15 cellular contexts compared by ENCODE assay signal in the genomic region with DNA sequence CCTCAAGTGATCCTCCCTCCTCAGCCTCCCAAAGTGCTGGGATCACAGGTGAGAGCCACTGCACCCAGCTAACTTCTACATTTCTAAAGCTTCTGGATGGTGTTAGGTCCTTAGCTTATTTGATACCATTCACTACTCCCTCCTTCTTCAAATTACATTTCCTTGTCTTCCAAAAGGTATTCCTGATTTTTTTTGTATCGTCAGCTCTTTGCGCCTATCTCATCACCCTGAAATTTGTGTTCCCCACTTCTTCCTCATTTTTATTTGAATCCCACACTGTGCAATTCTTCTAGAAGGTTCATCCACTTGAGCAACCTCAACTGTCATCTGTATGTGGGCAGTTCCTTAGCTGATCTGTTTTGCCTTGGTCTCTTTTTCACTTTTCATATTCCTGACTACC.
DNase-seq lines count a peak whose midpoint lies in the region; ATAC-seq and TF ChIP-seq lines count a peak whose summit lies in the region.
"Had no signal": no experiment of that assay in that cellular context is flagged by ENCODE, and none has a peak within 500 bp of the region (broad histone marks: within the 10 kb centered on the region; RNA-seq: fewer than 3 reads in every experiment).

No MANE protein-coding gene starts in this region.

- H3K27me3 Mint-ChIP-seq in activated naive CD8-positive, alpha-beta T cell treated with anti-CD3 and anti-CD28 coated beads, Interleukin-2, amount 10 ng/mL, durations not matched to agents 7 days and 5 days = no peaks in the 10 kb centered on the region
- no peaks in the 10 kb centered on the region for H3K27me3 Mint-ChIP-seq in activated naive CD8-positive, alpha-beta T cell treated with anti-CD3 and anti-CD28 coated beads for 36 hours
- no peaks in the 10 kb centered on the region for H3K27me3 Mint-ChIP-seq in IgD-negative memory B cell
- H3K27me3 Mint-ChIP-seq: CD4-positive, CD25-positive, alpha-beta regulatory T cell had no signal

- H3K4me3 ChIP-seq in hepatocyte = no peak overlapping the region
- no peak overlapping the region for H3K4me3 ChIP-seq in H7 (ENCODE audit: insufficient read depth, low read depth, low read length)
- H3K4me3 ChIP-seq: BLaER1 treated with 17β-estradiol and CSF1 and Interleukin-3, amounts not matched to agents 10 nM and 100 nM; HAP-1 had no signal

- peak overlapping the region; percentile 24 for H3K27ac Mint-ChIP-seq in activated naive CD8-positive, alpha-beta T cell treated with anti-CD3 and anti-CD28 coated beads, Interleukin-2, amount 10 ng/mL, durations not matched to agents 7 days and 5 days
- H3K27ac Mint-ChIP-seq in activated naive CD8-positive, alpha-beta T cell treated with anti-CD3 and anti-CD28 coated beads for 36 hours = no peak overlapping the region
- H3K27ac Mint-ChIP-seq in IgD-negative memory B cell = peak overlapping the region in 2 of 3 donors; percentile 84 to 88

- no peak for TF ChIP-seq CTCF in hepatocyte (IDR thresholded peaks at IDR 0.05; ENCODE audit: poor library complexity)

- peaks cover 4% of the 10 kb centered on the region for H3K4me1 Mint-ChIP-seq in activated naive CD8-positive, alpha-beta T cell treated with anti-CD3 and anti-CD28 coated beads, Interleukin-2, amount 10 ng/mL, durations not matched to agents 7 days and 5 days
- H3K4me1 Mint-ChIP-seq in activated naive CD8-positive, alpha-beta T cell treated with anti-CD3 and anti-CD28 coated beads for 36 hours = peaks cover 7% of the 10 kb centered on the region
- H3K4me1 Mint-ChIP-seq in IgD-negative memory B cell = peaks cover 0 to 3% (median 2%) of the 10 kb centered on the region in 3 donors

- H3K36me3 Mint-ChIP-seq in activated naive CD8-positive, alpha-beta T cell treated with anti-CD3 and anti-CD28 coated beads, Interleukin-2, amount 10 ng/mL, durations not matched to agents 7 days and 5 days = peaks cover 32% of the 10 kb centered on the region
- peaks cover 36% of the 10 kb centered on the region for H3K36me3 Mint-ChIP-seq in activated naive CD8-positive, alpha-beta T cell treated with anti-CD3 and anti-CD28 coated beads for 36 hours
- peaks cover 6% of the 10 kb centered on the region for H3K36me3 Mint-ChIP-seq in IgD-negative memory B cell

- H2AFZ ChIP-seq in hepatocyte = no peak overlapping the region

- peak overlapping the region; percentile 65 for H3K27ac ChIP-seq in hepatocyte
- H3K27ac ChIP-seq: BLaER1 treated with 17β-estradiol and CSF1 and Interleukin-3, amounts not matched to agents 10 nM and 100 nM had no signal

- 100% methylated on average over 2 of the region's 2 CpGs for WGBS in hepatocyte (ENCODE audit: low lambda C conversion rate, missing lambda C conversion rate)

- no peaks in the 10 kb centered on the region for H3K79me2 ChIP-seq in hepatocyte

- no peaks in the 10 kb centered on the region for H3K9me2 ChIP-seq in hepatocyte (replicated peaks; ENCODE audit: insufficient read depth)

- no peaks in the 10 kb centered on the region for H4K20me1 ChIP-seq in hepatocyte (ENCODE audit: insufficient read depth, poor library complexity, severe bottlenecking)

- H3K9me3 ChIP-seq in hepatocyte (ENCODE audit: low read depth) = no peaks in the 10 kb centered on the region
- H3K9me3 ChIP-seq: BLaER1 treated with 17β-estradiol and CSF1 and Interleukin-3, amounts not matched to agents 10 nM and 100 nM; HAP-1 had no signal

- H3K4me2 ChIP-seq in hepatocyte = no peak overlapping the region
- H3K4me2 ChIP-seq: BLaER1 treated with 17β-estradiol and CSF1 and Interleukin-3, amounts not matched to agents 10 nM and 100 nM had no signal

- no peak for ATAC-seq in activated naive CD8-positive, alpha-beta T cell treated with anti-CD3 and anti-CD28 coated beads, Interleukin-2, amount 10 ng/mL, durations not matched to agents 7 days and 5 days (ENCODE audit: low read depth)
- ATAC-seq in GM18520 (IDR thresholded peaks at IDR 0.05; ENCODE audit: unreplicated experiment) = no peak

- H3K4me1 ChIP-seq in hepatocyte (ENCODE audit: insufficient read depth) = peaks cover 33% of the 10 kb centered on the region
- H3K4me1 ChIP-seq: BLaER1 treated with 17β-estradiol and CSF1 and Interleukin-3, amounts not matched to agents 10 nM and 100 nM had no signal

- H3K36me3 ChIP-seq in hepatocyte (replicated peaks; ENCODE audit: insufficient read depth, low read depth) (no peaks in the 10 kb centered on the region), H7 (replicated peaks; ENCODE audit: control insufficient read depth, insufficient read depth, low read length) (no peaks in the 10 kb centered on the region)
- H3K36me3 ChIP-seq: HAP-1 had no signal

- no peak for DNase-seq in activated naive CD8-positive, alpha-beta T cell treated with anti-CD3 and anti-CD28 coated beads, Interleukin-2, amount 10 ng/mL, durations not matched to agents 7 days and 5 days
- no peak for DNase-seq in activated naive CD8-positive, alpha-beta T cell treated with anti-CD3 and anti-CD28 coated beads for 36 hours
- DNase-seq in hepatocyte (ENCODE audit: low spot score) = no peak
- no peak for DNase-seq in H7
- no peak for DNase-seq in activated naive CD4-positive, alpha-beta T cell treated with anti-CD3 and anti-CD28 coated beads, Interleukin-2, amount 50 U/mL, for 16 hours
- DNase-seq: 8988T; ACHN; Calu3; CD4-positive, CD25-positive, alpha-beta regulatory T cell; DMS 273 treated with DMSO at 0.1 percent for 48 hours; GOT3 had no signal

- POLR2A ChIA-PET in activated naive CD8-positive, alpha-beta T cell treated with anti-CD3 and anti-CD28 coated beads, Interleukin-2, amount 10 ng/mL, durations not matched to agents 7 days and 5 days (lab: Charles Lee) = no interaction called here

- peaks cover 4% of the 10 kb centered on the region for H3K9me3 Mint-ChIP-seq in activated naive CD8-positive, alpha-beta T cell treated with anti-CD3 and anti-CD28 coated beads, Interleukin-2, amount 10 ng/mL, durations not matched to agents 7 days and 5 days
- no peaks in the 10 kb centered on the region for H3K9me3 Mint-ChIP-seq in activated naive CD8-positive, alpha-beta T cell treated with anti-CD3 and anti-CD28 coated beads for 36 hours
- H3K9me3 Mint-ChIP-seq in IgD-negative memory B cell = no peaks in the 10 kb centered on the region
- H3K9me3 Mint-ChIP-seq: CD4-positive, CD25-positive, alpha-beta regulatory T cell had no signal

- H3K4me3 Mint-ChIP-seq in activated naive CD8-positive, alpha-beta T cell treated with anti-CD3 and anti-CD28 coated beads, Interleukin-2, amount 10 ng/mL, durations not matched to agents 7 days and 5 days = no peak overlapping the region
- no peak overlapping the region for H3K4me3 Mint-ChIP-seq in activated naive CD8-positive, alpha-beta T cell treated with anti-CD3 and anti-CD28 coated beads for 36 hours
- H3K4me3 Mint-ChIP-seq in IgD-negative memory B cell = no peak overlapping the region
- H3K4me3 Mint-ChIP-seq: CD4-positive, CD25-positive, alpha-beta regulatory T cell had no signal

- H3K27me3 ChIP-seq in hepatocyte = no peaks in the 10 kb centered on the region
- no peaks in the 10 kb centered on the region for H3K27me3 ChIP-seq in H7 (ENCODE audit: control insufficient read depth, insufficient read depth, low read length)
- H3K27me3 ChIP-seq: BLaER1 treated with 17β-estradiol and CSF1 and Interleukin-3, amounts not matched to agents 10 nM and 100 nM had no signal
